ENCODE assay signal across 1 cellular context in genomic region chr1:213014642-213015041, GRCh38.
A peak's percentile ranks its signal among the peaks of the same experiment; 100 is the strongest.
TF ChIP-seq lines count a peak whose summit lies in the region.

No MANE protein-coding gene starts in this region.

TF ChIP-seq in GM12878, 131 proteins besides CTCF, POLR2A, EP300 and RAD21:
- TF ChIP-seq WRNIP1 (IDR thresholded peaks at IDR 0.05; ENCODE audit: borderline replicate concordance, low read depth, low read length) (0 out of 2 replicates have a peak, but pooled peaks have one; percentile 24), FOXM1 (IDR thresholded peaks at IDR 0.05; ENCODE audit: low read depth, low read length) (no peak), RFX5 (IDR thresholded peaks at IDR 0.05; ENCODE audit: low read depth, low read length) (no peak), JUND (IDR thresholded peaks at IDR 0.05; ENCODE audit: low read depth, low read length) (no peak)
